In the genomic region with DNA sequence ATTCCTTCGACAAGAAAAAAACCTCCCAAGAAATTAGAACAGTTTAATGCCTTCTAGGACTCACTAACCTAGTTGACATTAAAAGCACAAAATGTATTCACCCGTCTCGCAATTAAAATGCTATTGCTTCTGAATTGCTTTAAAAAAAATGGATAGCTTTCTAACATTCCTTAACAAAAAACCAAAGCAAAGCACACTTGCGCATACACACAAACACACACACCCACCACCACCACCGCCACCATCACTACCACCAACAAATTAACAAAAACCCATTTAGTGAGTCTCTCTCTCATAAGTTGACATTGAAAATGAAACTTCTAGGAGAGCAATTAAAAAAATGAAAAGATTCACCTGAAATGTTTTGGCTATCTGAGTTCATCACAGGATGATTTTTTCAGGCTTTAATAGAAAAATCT, we compare ENCODE assay signal across 20 cellular contexts. TPM values are rescaled to one million over a fixed set of nuclear protein-coding genes. Genes with fewer than 3 reads are reported as not detected.
DNase-seq lines count a peak whose midpoint lies in the region; ATAC-seq and TF ChIP-seq lines count a peak whose summit lies in the region.
"Had no signal": no experiment of that assay in that cellular context is flagged by ENCODE, and none has a peak within 500 bp of the region (broad histone marks: within the 10 kb centered on the region; RNA-seq: fewer than 3 reads in every experiment).

No MANE protein-coding gene starts in this region.

- no peak for DNase-seq in activated naive CD8-positive, alpha-beta T cell treated with anti-CD3 and anti-CD28 coated beads, Interleukin-2, amount 50 U/mL, for 24 hours
- DNase-seq in amniotic epithelial cell (ENCODE audit: low read depth) (peak; percentile 29), spleen (no peak), WTC11 (ENCODE audit: low spot score) (no peak), HCEC 1CT (no peak)
- no peak for DNase-seq in effector memory CD4-positive, alpha-beta T cell
- DNase-seq: CD8-positive, alpha-beta memory T cell; DMS79; GM23248; Karpas-422; MM.1S; NCI-H1092 treated with DMSO at 0.1 percent for 48 hours; NCI-H2081 treated with DMSO at 0.1 percent for 48 hours; NCI-H524 treated with DMSO at 0.1 percent for 48 hours; Peyer's patch; Right ventricle myocardium superior had no signal

- H3K27ac ChIP-seq in mucosa of rectum (ENCODE audit: low read depth in 2 of 2, low read length in 2 of 2) (peak overlapping the region; percentile 81 to 82), spleen (peak overlapping the region; percentile 75 to 95 (median 86))
- H3K27ac ChIP-seq in effector memory CD4-positive, alpha-beta T cell (ENCODE audit: insufficient read depth, low read length, poor library complexity, severe bottlenecking) = no peak overlapping the region
- H3K27ac ChIP-seq: BLaER1 treated with 17β-estradiol and CSF1 and Interleukin-3, amounts not matched to agents 10 nM and 100 nM; GM23248 had no signal

- H3K4me3 ChIP-seq in mucosa of rectum (ENCODE audit: low read length in 2 of 2) (peak overlapping the region; percentile 8 to 79), spleen (peak overlapping the region in 6 of 8 donors; percentile 4 to 77 (median 55))
- no peak overlapping the region for H3K4me3 ChIP-seq in effector memory CD4-positive, alpha-beta T cell (ENCODE audit: insufficient read depth, low read depth, low read length, poor library complexity, severe bottlenecking)
- H3K4me3 ChIP-seq: BLaER1 treated with 17β-estradiol and CSF1 and Interleukin-3, amounts not matched to agents 10 nM and 100 nM; GM23248 had no signal

- no peak overlapping the region for H3K27ac Mint-ChIP-seq in activated naive CD8-positive, alpha-beta T cell
- H3K27ac Mint-ChIP-seq in activated naive CD8-positive, alpha-beta T cell treated with anti-CD3 and anti-CD28 coated beads, Interleukin-2, amount 50 U/mL, for 24 hours = no peak overlapping the region
- H3K27ac Mint-ChIP-seq in WTC11 = no peak overlapping the region
- H3K27ac Mint-ChIP-seq: CD8-positive, alpha-beta memory T cell had no signal

- H3K4me3 Mint-ChIP-seq in activated naive CD8-positive, alpha-beta T cell = peak overlapping the region; percentile 38
- no peak overlapping the region for H3K4me3 Mint-ChIP-seq in activated naive CD8-positive, alpha-beta T cell treated with anti-CD3 and anti-CD28 coated beads, Interleukin-2, amount 50 U/mL, for 24 hours
- no peak overlapping the region for H3K4me3 Mint-ChIP-seq in WTC11

- H3K9ac ChIP-seq in mucosa of rectum (ENCODE audit: low read depth in 1 of 2, low read length in 2 of 2) = peak overlapping the region in 1 of 2 donors; percentile 22
- H3K9ac ChIP-seq: BLaER1 treated with 17β-estradiol and CSF1 and Interleukin-3, amounts not matched to agents 10 nM and 100 nM; GM23248 had no signal

- H3K27me3 ChIP-seq in mucosa of rectum (ENCODE audit: control insufficient read depth in 2 of 2, insufficient read depth in 2 of 2, low read length in 2 of 2) (peaks cover 75 to 91% of the 10 kb centered on the region in 2 donors), spleen (replicated peaks in 1 of 7) (peaks cover 4 to 100% (median 72%) of the 10 kb centered on the region in 7 donors)
- H3K27me3 ChIP-seq in effector memory CD4-positive, alpha-beta T cell (replicated peaks; ENCODE audit: control insufficient read depth, insufficient read depth, low read length, poor library complexity, severe bottlenecking) = peaks cover 50% of the 10 kb centered on the region

- H3K9me3 Mint-ChIP-seq in activated naive CD8-positive, alpha-beta T cell (ENCODE audit: low read depth) = no peaks in the 10 kb centered on the region
- H3K9me3 Mint-ChIP-seq in activated naive CD8-positive, alpha-beta T cell treated with anti-CD3 and anti-CD28 coated beads, Interleukin-2, amount 50 U/mL, for 24 hours = no peaks in the 10 kb centered on the region
- H3K9me3 Mint-ChIP-seq in WTC11 = no peaks in the 10 kb centered on the region

- no peak for TF ChIP-seq CTCF in spleen (IDR thresholded peaks at IDR 0.05 in 8 of 11, conservative IDR thresholded peaks at IDR 0.05 in 3 of 11)
- TF ChIP-seq CTCF in WTC11 (IDR thresholded peaks at IDR 0.05) = no peak

- peaks cover 4 to 11% of the 10 kb centered on the region in 2 donors for H3K4me1 ChIP-seq in mucosa of rectum (ENCODE audit: control insufficient read depth in 2 of 2, insufficient read depth in 2 of 2, low read length in 2 of 2)
- peaks cover 0 to 100% (median 63%) of the 10 kb centered on the region in 6 donors for H3K4me1 ChIP-seq in spleen
- H3K4me1 ChIP-seq in effector memory CD4-positive, alpha-beta T cell (ENCODE audit: control insufficient read depth, insufficient read depth, low read length, poor library complexity, severe bottlenecking) = peaks cover 5% of the 10 kb centered on the region

- POLR2A ChIA-PET in WTC11 (lab: Charles Lee) = no interaction called here

- TF ChIP-seq POLR2A in spleen (IDR thresholded peaks at IDR 0.05) = no peak

- 16 to 22% (median 18%) methylated on average over 5 of the region's 5 CpGs for WGBS in spleen, 5 donors

- H3K36me3 ChIP-seq in mucosa of rectum (ENCODE audit: control insufficient read depth in 2 of 2, insufficient read depth in 2 of 2, low read length in 2 of 2) = no peaks in the 10 kb centered on the region
- no peaks in the 10 kb centered on the region for H3K36me3 ChIP-seq in spleen
- H3K36me3 ChIP-seq in effector memory CD4-positive, alpha-beta T cell (ENCODE audit: control insufficient read depth, insufficient read depth, low read length) = no peaks in the 10 kb centered on the region
- H3K36me3 ChIP-seq: BLaER1 treated with 17β-estradiol and CSF1 and Interleukin-3, amounts not matched to agents 10 nM and 100 nM; Peyer's patch had no signal

- peaks cover 50% of the 10 kb centered on the region for H3K4me1 Mint-ChIP-seq in activated naive CD8-positive, alpha-beta T cell (ENCODE audit: low read depth)
- H3K4me1 Mint-ChIP-seq in activated naive CD8-positive, alpha-beta T cell treated with anti-CD3 and anti-CD28 coated beads, Interleukin-2, amount 50 U/mL, for 24 hours = peaks cover 35% of the 10 kb centered on the region
- peaks cover 82% of the 10 kb centered on the region for H3K4me1 Mint-ChIP-seq in WTC11

- no peak for ATAC-seq in activated naive CD8-positive, alpha-beta T cell treated with anti-CD3 and anti-CD28 coated beads, Interleukin-2, amount 50 U/mL, for 24 hours
- no peak for ATAC-seq in WTC11

- H3K9me3 ChIP-seq in mucosa of rectum (ENCODE audit: control insufficient read depth in 2 of 2, low read length in 2 of 2) (no peaks in the 10 kb centered on the region), spleen (no peaks in the 10 kb centered on the region)
- no peaks in the 10 kb centered on the region for H3K9me3 ChIP-seq in effector memory CD4-positive, alpha-beta T cell (ENCODE audit: control insufficient read depth, low read length)
- H3K9me3 ChIP-seq: Peyer's patch had no signal

- intact Hi-C loops in spleen (cut with DNase I; ENCODE audit: low total_unique reads) = no loop called here

- peaks cover 68% of the 10 kb centered on the region for H3K27me3 Mint-ChIP-seq in activated naive CD8-positive, alpha-beta T cell
- H3K27me3 Mint-ChIP-seq in activated naive CD8-positive, alpha-beta T cell treated with anti-CD3 and anti-CD28 coated beads, Interleukin-2, amount 50 U/mL, for 24 hours = peaks cover 91% of the 10 kb centered on the region
- H3K27me3 Mint-ChIP-seq in WTC11 (ENCODE audit: low read depth) = peaks cover 100% of the 10 kb centered on the region

- CTCF ChIA-PET in WTC11 (lab: Charles Lee) = no interaction called here

- peaks cover 3% of the 10 kb centered on the region for H3K36me3 Mint-ChIP-seq in activated naive CD8-positive, alpha-beta T cell
- peaks cover 2% of the 10 kb centered on the region for H3K36me3 Mint-ChIP-seq in activated naive CD8-positive, alpha-beta T cell treated with anti-CD3 and anti-CD28 coated beads, Interleukin-2, amount 50 U/mL, for 24 hours (ENCODE audit: low read depth)
- H3K36me3 Mint-ChIP-seq in WTC11 = peaks cover 3% of the 10 kb centered on the region; the same call in 1 of the 2 replicates

TF ChIP-seq in WTC11, 78 proteins besides CTCF, POLR2A, EP300 and RAD21 (continues in another document):
- TF ChIP-seq TEAD1 (CRISPR knock-in tag; IDR thresholded peaks at IDR 0.05) (no peak), ZNF416 (CRISPR knock-in tag; IDR thresholded peaks at IDR 0.05) (no peak), ZNF232 (CRISPR knock-in tag; IDR thresholded peaks at IDR 0.05) (no peak)
- TF ChIP-seq, protein P1, sequence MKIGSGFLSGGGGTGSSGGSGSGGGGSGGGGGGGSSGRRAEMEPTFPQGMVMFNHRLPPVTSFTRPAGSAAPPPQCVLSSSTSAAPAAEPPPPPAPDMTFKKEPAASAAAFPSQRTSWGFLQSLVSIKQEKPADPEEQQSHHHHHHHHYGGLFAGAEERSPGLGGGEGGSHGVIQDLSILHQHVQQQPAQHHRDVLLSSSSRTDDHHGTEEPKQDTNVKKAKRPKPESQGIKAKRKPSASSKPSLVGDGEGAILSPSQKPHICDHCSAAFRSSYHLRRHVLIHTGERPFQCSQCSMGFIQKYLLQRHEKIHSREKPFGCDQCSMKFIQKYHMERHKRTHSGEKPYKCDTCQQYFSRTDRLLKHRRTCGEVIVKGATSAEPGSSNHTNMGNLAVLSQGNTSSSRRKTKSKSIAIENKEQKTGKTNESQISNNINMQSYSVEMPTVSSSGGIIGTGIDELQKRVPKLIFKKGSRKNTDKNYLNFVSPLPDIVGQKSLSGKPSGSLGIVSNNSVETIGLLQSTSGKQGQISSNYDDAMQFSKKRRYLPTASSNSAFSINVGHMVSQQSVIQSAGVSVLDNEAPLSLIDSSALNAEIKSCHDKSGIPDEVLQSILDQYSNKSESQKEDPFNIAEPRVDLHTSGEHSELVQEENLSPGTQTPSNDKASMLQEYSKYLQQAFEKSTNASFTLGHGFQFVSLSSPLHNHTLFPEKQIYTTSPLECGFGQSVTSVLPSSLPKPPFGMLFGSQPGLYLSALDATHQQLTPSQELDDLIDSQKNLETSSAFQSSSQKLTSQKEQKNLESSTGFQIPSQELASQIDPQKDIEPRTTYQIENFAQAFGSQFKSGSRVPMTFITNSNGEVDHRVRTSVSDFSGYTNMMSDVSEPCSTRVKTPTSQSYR (CRISPR knock-in tag; IDR thresholded peaks at IDR 0.05) = no peak

RNA-seq across cellular contexts. Expression of a gene that starts 3.9 kb away (rescaled TPM):
- total RNA-seq in spleen (10 to 100 TPM; 27.4 to 69.1 (median 38.7) TPM), WTC11 (2021) (not detected in 3 replicates)
- 10 to 100 TPM; 10.8 to 29.3 (median 11.4) TPM for polyA plus RNA-seq in spleen
- total RNA-seq: CD8-positive, alpha-beta memory T cell; G401; GM23248; Right ventricle myocardium superior had no signal
- polyA plus RNA-seq: CD8-positive, alpha-beta memory T cell; GM23248 had no signal

Comparison
In these comparisons a context has a peak if more than half of its experiments do, and no peak if none do; other contexts are left out.
1. RNA of a gene that starts 3.9 kb away (total RNA-seq): 27.4 to 69.1 TPM in spleen; not detected in WTC11; every median in the first group is over 10 times any median in the second.